In the genomic region with DNA sequence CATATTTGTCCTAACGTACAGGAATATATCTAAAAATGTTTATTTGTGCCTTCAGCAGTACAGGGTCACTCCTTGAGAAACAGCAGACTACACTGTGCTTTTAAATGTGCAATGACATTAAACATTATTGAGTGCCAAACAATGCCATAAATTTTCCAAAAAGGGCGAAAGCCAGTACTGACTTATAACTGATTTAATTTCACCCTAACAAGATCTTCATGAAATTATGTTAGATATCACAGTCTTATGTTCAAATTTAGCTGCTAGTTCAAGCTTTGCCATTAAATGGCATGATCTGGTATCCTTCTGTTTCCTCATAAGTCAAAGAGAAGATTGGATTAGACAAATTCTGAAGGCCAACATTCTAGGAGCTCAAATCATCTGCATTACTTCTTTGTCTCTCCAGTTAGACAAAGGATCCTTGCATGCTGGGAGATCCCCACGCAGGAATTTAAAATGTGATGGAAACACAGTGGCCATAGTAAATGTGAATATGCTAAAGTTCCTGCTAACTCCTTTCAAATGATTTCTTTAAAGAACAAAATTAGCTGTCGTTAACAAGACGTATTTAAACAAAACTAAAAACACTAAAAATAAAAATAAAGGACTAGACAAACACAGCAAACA, we compare ENCODE assay signal across 15 cellular contexts.
"Had no signal": no experiment of that assay in that cellular context is flagged by ENCODE, and none has a peak within 500 bp of the region (broad histone marks: within the 10 kb centered on the region; RNA-seq: fewer than 3 reads in every experiment).

No MANE protein-coding gene starts in this region.

- ATAC-seq: lower lobe of right lung; psoas muscle; right lobe of liver; stimulated activated naive B cell treated with anti-CD40 and anti-IgM and Interleukin-4, amounts not matched to agents 10 μg/mL and 1 μg/mL and 100 μg/mL, for 72 hours had no signal

- H3K4me3 Mint-ChIP-seq: activated naive CD4-positive, alpha-beta T cell treated with anti-CD3 and anti-CD28 coated beads, Interleukin-2, amount 10 ng/mL, durations not matched to agents 7 days and 5 days; naive B cell; stimulated activated naive B cell treated with anti-CD40 and anti-IgM and Interleukin-4, amounts not matched to agents 10 μg/mL and 1 μg/mL and 100 μg/mL, for 72 hours had no signal

- H3K27ac Mint-ChIP-seq: activated naive CD4-positive, alpha-beta T cell treated with anti-CD3 and anti-CD28 coated beads, Interleukin-2, amount 10 ng/mL, durations not matched to agents 7 days and 5 days; activated T-helper 2 cell treated with anti-CD3 and anti-CD28 coated beads, Interferon-gamma antibody, Interleukin-2, Interleukin-4, amounts not matched to agents 10 μg/mL and 5 μg/mL and 100 μg/mL, durations not matched to agents 14 hours and 24 hours and 36 hours; naive B cell; stimulated activated naive B cell treated with anti-CD40 and anti-IgM and Interleukin-4, amounts not matched to agents 10 μg/mL and 1 μg/mL and 100 μg/mL, for 72 hours had no signal

- H3K27ac ChIP-seq: coronary artery, lower lobe of right lung, psoas muscle, right lobe of liver had no signal

- H3K27me3 Mint-ChIP-seq: activated naive CD4-positive, alpha-beta T cell treated with anti-CD3 and anti-CD28 coated beads, Interleukin-2, amount 10 ng/mL, durations not matched to agents 7 days and 5 days; naive B cell; stimulated activated naive B cell treated with anti-CD40 and anti-IgM and Interleukin-4, amounts not matched to agents 10 μg/mL and 1 μg/mL and 100 μg/mL, for 72 hours had no signal

- H3K27me3 ChIP-seq: right lobe of liver had no signal

- H3K4me1 ChIP-seq: right lobe of liver had no signal

- H3K9me3 ChIP-seq: lower lobe of right lung, psoas muscle, right lobe of liver had no signal

- DNase-seq: activated CD4-positive, alpha-beta T cell treated with anti-CD3 and anti-CD28 coated beads, Interleukin-2, amount 50 U/mL, for 1 hour; activated naive CD4-positive, alpha-beta T cell treated with anti-CD3 and anti-CD28 coated beads, Interleukin-2, amount 10 ng/mL, durations not matched to agents 7 days and 5 days; activated T-cell treated with anti-CD3 and anti-CD28 coated beads for 4 hours; central memory CD4-positive, alpha-beta T cell; effector CD8-positive, alpha-beta T cell; lower lobe of right lung; naive B cell; nucleus accumbens; psoas muscle; right lobe of liver; stimulated activated CD4-positive, alpha-beta T cell treated with anti-CD3 and anti-CD28 coated beads, Interleukin-1b, Interleukin-23, amount 100 ng/mL, for 48 hours; stimulated activated naive B cell treated with anti-CD40 and anti-IgM and Interleukin-4, amounts not matched to agents 10 μg/mL and 1 μg/mL and 100 μg/mL, for 72 hours; T-helper 2 cell had no signal

- H3K36me3 ChIP-seq: lower lobe of right lung, right lobe of liver had no signal

- H3K36me3 Mint-ChIP-seq: activated naive CD4-positive, alpha-beta T cell treated with anti-CD3 and anti-CD28 coated beads, Interleukin-2, amount 10 ng/mL, durations not matched to agents 7 days and 5 days; naive B cell; stimulated activated naive B cell treated with anti-CD40 and anti-IgM and Interleukin-4, amounts not matched to agents 10 μg/mL and 1 μg/mL and 100 μg/mL, for 72 hours had no signal

- H3K9me3 Mint-ChIP-seq: activated naive CD4-positive, alpha-beta T cell treated with anti-CD3 and anti-CD28 coated beads, Interleukin-2, amount 10 ng/mL, durations not matched to agents 7 days and 5 days; activated T-helper 2 cell treated with anti-CD3 and anti-CD28 coated beads, Interferon-gamma antibody, Interleukin-2, Interleukin-4, amounts not matched to agents 10 μg/mL and 5 μg/mL and 100 μg/mL, durations not matched to agents 14 hours and 24 hours and 36 hours; stimulated activated naive B cell treated with anti-CD40 and anti-IgM and Interleukin-4, amounts not matched to agents 10 μg/mL and 1 μg/mL and 100 μg/mL, for 72 hours had no signal

- H3K4me3 ChIP-seq: coronary artery, lower lobe of right lung, psoas muscle, right lobe of liver had no signal
